ENCODE assay signal across 1 cellular context in genomic region chr3:4456780-4457179, GRCh38.
TF ChIP-seq lines count a peak whose summit lies in the region.
"Not testable (repeated sequence)": the region's sequence is repeated elsewhere in the genome, so short reads cannot be mapped to it uniquely, and the experiment has no call there.

No MANE protein-coding gene starts in this region.

TF ChIP-seq in K562, 482 proteins besides CTCF, POLR2A, EP300 and RAD21 (continued from another document):
- TF ChIP-seq CUX1 (CRISPR knock-in tag; IDR thresholded peaks at IDR 0.05), result peak; percentile 61; the same call in 1 of the 2 replicates
- peak in 1 of 3 experiments; percentile 75; a peak in 2 of 6 replicates for TF ChIP-seq ZBTB11 (CRISPR knock-in tag; IDR thresholded peaks at IDR 0.05)
- TF ChIP-seq THAP12 (CRISPR knock-in tag; IDR thresholded peaks at IDR 0.05), result peak; percentile 66; the same call in 1 of the 2 replicates
- peak; percentile 66; the same call in 1 of the 2 replicates for TF ChIP-seq ZNF436 (CRISPR knock-in tag; IDR thresholded peaks at IDR 0.05)
- TF ChIP-seq HOXB6 (CRISPR knock-in tag; IDR thresholded peaks at IDR 0.05; ENCODE audit: borderline replicate concordance), result peak; percentile 92
- 0 out of 2 replicates have a peak, but pooled peaks have one; percentile 43 for TF ChIP-seq RFX7 (CRISPR knock-in tag; IDR thresholded peaks at IDR 0.05)
- TF ChIP-seq ZNF707 (CRISPR knock-in tag; conservative IDR thresholded peaks at IDR 0.05), result peak; percentile 88
- peak; percentile 94; the same call in 1 of the 2 replicates for TF ChIP-seq SLC30A9 (CRISPR knock-in tag; IDR thresholded peaks at IDR 0.05)
- not testable (repeated sequence) for TF ChIP-seq MYC (IDR thresholded peaks at IDR 0.05; ENCODE audit: low read depth, low read length); ID3 (tag; IDR thresholded peaks at IDR 0.05)
- TF ChIP-seq MYC (CRISPR knock-in tag; IDR thresholded peaks at IDR 0.05; ENCODE audit: borderline replicate concordance, low read depth), result 0 out of 2 replicates have a peak, but pooled peaks have one; percentile 46
- TF ChIP-seq HIVEP1 (CRISPR knock-in tag; IDR thresholded peaks at IDR 0.05), result peak; percentile 84; the same call in 1 of the 2 replicates
- TF ChIP-seq ID3 (CRISPR knock-in tag; IDR thresholded peaks at IDR 0.05), result peak; percentile 70; the same call in 1 of the 2 replicates
